Comparison of ENCODE assay signal across 8 cellular contexts in the genomic region with DNA sequence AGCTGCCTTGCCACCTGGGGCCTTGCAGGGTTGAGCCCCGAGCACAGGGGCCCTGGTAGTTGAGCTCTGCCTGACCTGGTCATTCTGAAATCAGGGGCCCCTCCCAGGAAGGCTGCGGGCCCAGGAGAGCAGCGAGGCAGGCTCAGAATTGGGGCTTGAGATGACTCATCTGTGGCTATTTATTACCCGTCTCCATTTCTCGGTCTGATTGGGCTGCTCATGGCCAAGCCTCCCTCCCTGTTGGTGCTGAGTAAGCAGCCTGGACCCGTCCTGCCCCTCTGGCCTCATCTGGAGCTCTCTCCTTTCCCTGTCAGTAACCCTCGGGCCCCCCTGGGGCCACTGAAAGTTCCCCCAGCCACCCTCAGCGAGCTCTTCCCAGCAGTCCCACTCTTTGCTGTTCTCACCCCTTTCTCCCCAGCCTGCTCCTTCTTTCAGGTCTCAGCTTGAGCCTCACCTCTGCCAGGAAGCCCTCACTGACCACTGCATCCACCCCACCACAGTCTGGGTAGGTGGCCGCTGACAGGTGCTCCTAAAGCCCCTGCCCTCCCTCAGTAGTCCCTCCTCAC. TPM values are rescaled to one million over a fixed set of nuclear protein-coding genes. Genes with fewer than 3 reads are reported as not detected.
A peak's percentile ranks its signal among the peaks of the same experiment; 100 is the strongest.
DNase-seq lines count a peak whose midpoint lies in the region; ATAC-seq, FAIRE-seq and TF ChIP-seq lines count a peak whose summit lies in the region.

No MANE protein-coding gene starts in this region.

- under 1% methylated on average over 9 of the region's 9 CpGs for WGBS in K562 (ENCODE audit: insufficient coverage, low coverage, missing lambda C conversion rate)
- WGBS in spleen, 5 donors: 16 to 27% (median 20%) methylated on average over 9 of the region's 9 CpGs

- intact Hi-C loops in K562 (cut with micrococcal nuclease) (no loop called here), upper lobe of right lung (cut with DNase I) (no loop called here), spleen (cut with DNase I; ENCODE audit: low total_unique reads) (no loop called here)

- H3K4me2 ChIP-seq in K562 (ENCODE audit: insufficient read depth, low read length): peak overlapping the region; percentile 48

- H3K9me3 ChIP-seq in K562 (replicated peaks; ENCODE audit: control insufficient read depth, insufficient read depth, low read depth, low read length): no peaks in the 10 kb centered on the region
- H3K9me3 ChIP-seq in upper lobe of right lung: no peaks in the 10 kb centered on the region
- no peaks in the 10 kb centered on the region for H3K9me3 ChIP-seq in spleen

- H3K36me3 ChIP-seq in K562 (ENCODE audit: control insufficient read depth, insufficient read depth, low read length) (no peaks in the 10 kb centered on the region), upper lobe of right lung (no peaks in the 10 kb centered on the region), spleen (no peaks in the 10 kb centered on the region)

- TF ChIP-seq POLR2A in K562 (conservative IDR thresholded peaks at IDR 0.05) (no peak), spleen (IDR thresholded peaks at IDR 0.05) (no peak)

- H3K27me3 ChIP-seq in K562 (ENCODE audit: control insufficient read depth in 2 of 2, insufficient read depth in 2 of 2, low read length in 2 of 2) (no peaks in the 10 kb centered on the region), upper lobe of right lung (peaks cover 10% of the 10 kb centered on the region), spleen (replicated peaks in 1 of 7) (peaks cover 0 to 11% (median 0%) of the 10 kb centered on the region in 7 donors)

- H3K4me3 ChIP-seq in K562 (no peak overlapping the region), upper lobe of right lung (no peak overlapping the region), spleen (no peak overlapping the region)

- peak overlapping the region; percentile 81 for H2AFZ ChIP-seq in K562 (ENCODE audit: low read depth, low read length)

- H3K9me1 ChIP-seq in K562 (ENCODE audit: control insufficient read depth, insufficient read depth, low read length): no peaks in the 10 kb centered on the region

- H3K79me2 ChIP-seq in K562 (ENCODE audit: control insufficient read depth, insufficient read depth, low read length): no peaks in the 10 kb centered on the region

- H3K27ac ChIP-seq in K562 (ENCODE audit: extremely low read depth, low read depth, low read length): peak overlapping the region; percentile 54
- no peak overlapping the region for H3K27ac ChIP-seq in upper lobe of right lung
- no peak overlapping the region for H3K27ac ChIP-seq in spleen

- H4K20me1 ChIP-seq in K562 (replicated peaks; ENCODE audit: control insufficient read depth, insufficient read depth, low read length): no peaks in the 10 kb centered on the region

- DNase-seq in AG08396 (ENCODE audit: low spot score): peak; percentile 92
- DNase-seq in NCI-H2196 treated with DMSO at 0.1 percent for 48 hours (lab: John Stamatoyannopoulos, UW; ENCODE audit: unreplicated experiment): peak; percentile 5
- DNase-seq in K562 (ENCODE audit: extremely low read depth in 1 of 4, low spot score in 3 of 4): peak; percentile 80 to 94 (median 86)
- no peak for DNase-seq in left lobe of liver (ENCODE audit: low spot score)
- DNase-seq in upper lobe of right lung: no peak
- no peak for DNase-seq in spleen

- BruUV-seq in K562 (replicated peaks; lab: Mats Ljungman, UMichigan): no TSS peak

- H3K4me1 ChIP-seq in K562 (replicated peaks in 1 of 2; ENCODE audit: control insufficient read depth in 2 of 2, insufficient read depth in 2 of 2, low read length in 2 of 2): peaks cover 20 to 44% of the 10 kb centered on the region in 2 experiments; a peak in 4 of 5 replicates
- H3K4me1 ChIP-seq in upper lobe of right lung: no peaks in the 10 kb centered on the region
- H3K4me1 ChIP-seq in spleen: peaks cover 0 to 29% (median 16%) of the 10 kb centered on the region in 6 donors

- peak; percentile 41 for TF ChIP-seq EP300 in K562 (IDR thresholded peaks at IDR 0.05; ENCODE audit: low read length)

- TF ChIP-seq CTCF in K562 (IDR thresholded peaks at IDR 0.05 in 2 of 3, conservative IDR thresholded peaks at IDR 0.05 in 1 of 3; ENCODE audit: insufficient read depth in 2 of 3, low read depth in 1 of 3, low read length in 3 of 3) (no peak), upper lobe of right lung (IDR thresholded peaks at IDR 0.05) (no peak), spleen (IDR thresholded peaks at IDR 0.05 in 8 of 11, conservative IDR thresholded peaks at IDR 0.05 in 3 of 11) (no peak)

- in situ Hi-C loops in K562 (cut with MboI): no loop called here

- peak; percentile 60 for ATAC-seq in GM18517 (IDR thresholded peaks at IDR 0.05; ENCODE audit: unreplicated experiment)
- ATAC-seq in HG02678 (IDR thresholded peaks at IDR 0.05; ENCODE audit: unreplicated experiment): peak; percentile 71
- ATAC-seq in K562: peak; percentile 96
- ATAC-seq in left lobe of liver: peak; percentile 25
- peak; percentile 62 for ATAC-seq in upper lobe of right lung

- peak overlapping the region; percentile 32 to 86; a peak in 3 of 4 replicates for H3K9ac ChIP-seq in K562 (ENCODE audit: insufficient read depth in 1 of 2, low read depth in 2 of 2, low read length in 2 of 2)

- no peak for TF ChIP-seq RAD21 in K562 (CRISPR knock-in tag; conservative IDR thresholded peaks at IDR 0.05 in 1 of 2, IDR thresholded peaks at IDR 0.05 in 1 of 2)

- peak; percentile 88 for FAIRE-seq in K562 (lab: Jason Lieb, UNC)

- POLR2A ChIA-PET in K562 (lab: Yijun Ruan, JAX): interaction anchor here (0.6 to 8.3 kb wide), 10 partner anchors 13 to 143 kb away, joined by 3 to 67 read pairs (median 4); a partner anchor contains a TSS

- CTCF ChIA-PET in K562 (lab: Yijun Ruan, JAX; ENCODE audit: low intra/inter-chr PET ratio): interaction anchor here (0.6 kb wide), 1 partner anchor 35 kb away, joined by 3 read pairs; no protein-coding TSS in a partner anchor

TF ChIP-seq in K562, 482 proteins besides CTCF, POLR2A, EP300 and RAD21 (continues in another document):
- TF ChIP-seq SMARCA5 (IDR thresholded peaks at IDR 0.05) (peak; percentile 50; the same call in 1 of the 2 replicates), ZNF436 (CRISPR knock-in tag; IDR thresholded peaks at IDR 0.05) (peak; percentile 24; the same call in 1 of the 2 replicates), ZNF561 (CRISPR knock-in tag; conservative IDR thresholded peaks at IDR 0.05) (0 out of 2 replicates have a peak, but pooled peaks have one; percentile 17)

RNA-seq across cellular contexts. Expression of a gene that starts 11.0 kb away (rescaled TPM):
- 14.4 and 37.6 TPM in 2 replicates for total RNA-seq in K562 (2011; cell fraction: chromatin; rRNA removed; ENCODE audit: low replicate concordance)
- total RNA-seq in K562 (2011; cell fraction: nucleolus; rRNA removed): 36.7 and 39.3 TPM in 2 replicates
- 23.4 and 24.7 TPM in 2 replicates for total RNA-seq in K562 (2011; cell fraction: nucleoplasm; rRNA removed)
- total RNA-seq in K562 (2014; rRNA removed) (22.2 and 27.1 TPM in 2 replicates), K562 (2014; rRNA removed; fragmentation: Illumina TruSeq; extraction: Trizol) (5.9 and 8.7 TPM in 2 replicates), K562 (2015; rRNA removed; fragmentation: Illumina TruSeq; extraction: Trizol) (17.1 and 18.9 TPM in 2 replicates), K562 (2021) (38.4 and 40.2 TPM in 2 replicates), left lobe of liver (0.18 TPM), upper lobe of right lung (1.8 TPM), spleen (1 to 10 TPM; 1.3 to 7.6 (median 2.2) TPM)
- polyA plus RNA-seq in K562 (2011; rRNA removed) (5.6 and 12.0 TPM in 2 replicates), K562 (2014; fragmentation: Illumina TruSeq; extraction: Trizol) (22.4 and 24.4 TPM in 2 replicates), K562 (2014; fragmentation: Nextera tagmentation; extraction: Ambion mirVana) (1 to 10 TPM; 3.5 to 3.7 TPM), K562 (2014; rRNA removed) (18.2 and 19.9 TPM in 2 replicates), spleen (1 to 10 TPM; 1.7 to 2.0 (median 1.9) TPM)
- 10.7 and 17.1 TPM in 2 replicates for polyA plus RNA-seq in K562 (2011; cell fraction: cytosol; rRNA removed)
- 8.7 and 10.8 TPM in 2 replicates for polyA plus RNA-seq in K562 (2011; cell fraction: nucleus; rRNA removed)
- polyA plus RNA-seq in K562 (2012): 23.2 and 39.4 TPM in 2 replicates
- 6.5 and 7.8 TPM in 2 replicates for polyA minus RNA-seq in K562 (2011; rRNA and poly(A)+ RNA removed)
- polyA minus RNA-seq in K562 (2011; cell fraction: cytosol; rRNA and poly(A)+ RNA removed): 14.6 and 16.9 TPM in 2 replicates
- 5.3 and 7.6 TPM in 2 replicates for polyA minus RNA-seq in K562 (2011; cell fraction: nucleus; rRNA and poly(A)+ RNA removed)

RNA-seq across cellular contexts. Expression of a gene that starts 32.8 kb away (rescaled TPM):
- 73.6 and 259 TPM in 2 replicates for total RNA-seq in K562 (2011; cell fraction: chromatin; rRNA removed; ENCODE audit: low replicate concordance)
- 259 and 285 TPM in 2 replicates for total RNA-seq in K562 (2011; cell fraction: nucleolus; rRNA removed)
- total RNA-seq in K562 (2011; cell fraction: nucleoplasm; rRNA removed): 145 and 161 TPM in 2 replicates
- total RNA-seq in K562 (2014; rRNA removed) (117 and 131 TPM in 2 replicates), K562 (2014; rRNA removed; fragmentation: Illumina TruSeq; extraction: Trizol) (11.8 and 17.2 TPM in 2 replicates), K562 (2015; rRNA removed; fragmentation: Illumina TruSeq; extraction: Trizol) (50.7 and 55.6 TPM in 2 replicates), K562 (2021) (92.8 and 102 TPM in 2 replicates), left lobe of liver (10.1 TPM), upper lobe of right lung (37.9 TPM), spleen (10 to 100 TPM; 33.2 to 65.5 (median 46.5) TPM)
- polyA plus RNA-seq in K562 (2011; rRNA removed) (48.3 and 113 TPM in 2 replicates), K562 (2014; fragmentation: Illumina TruSeq; extraction: Trizol) (30.8 and 57.5 TPM in 2 replicates), K562 (2014; fragmentation: Nextera tagmentation; extraction: Ambion mirVana) (1 to 10 TPM; 2.5 to 5.1 TPM), K562 (2014; rRNA removed) (105 and 108 TPM in 2 replicates), spleen (100 to 1,000 TPM in 1 of 3 donors, 10 to 100 TPM in 2; 38.0 to 109 (median 97.2) TPM)
- 79.2 and 124 TPM in 2 replicates for polyA plus RNA-seq in K562 (2011; cell fraction: cytosol; rRNA removed)
- polyA plus RNA-seq in K562 (2011; cell fraction: nucleus; rRNA removed): 514 and 538 TPM in 2 replicates
- polyA plus RNA-seq in K562 (2012): 79.3 and 134 TPM in 2 replicates
- polyA minus RNA-seq in K562 (2011; rRNA and poly(A)+ RNA removed): 15.8 and 16.2 TPM in 2 replicates
- polyA minus RNA-seq in K562 (2011; cell fraction: cytosol; rRNA and poly(A)+ RNA removed): 26.3 and 43.2 TPM in 2 replicates
- 54.1 and 78.2 TPM in 2 replicates for polyA minus RNA-seq in K562 (2011; cell fraction: nucleus; rRNA and poly(A)+ RNA removed)

Comparison
In these comparisons a context has a peak if more than half of its experiments do, and no peak if none do; other contexts are left out.
1. DNase-seq: peak in AG08396 (single experiment), NCI-H2196 treated with DMSO at 0.1 percent for 48 hours (single experiment) and K562 (4 of 4); none in left lobe of liver (single experiment), upper lobe of right lung (single experiment) and spleen (single experiment).
2. ATAC-seq: peak in every context shown above with its lines; median percentile 96 in K562; 71 in HG02678; 62 in upper lobe of right lung; 60 in GM18517; 25 in left lobe of liver.